Comparison of ENCODE assay signal across 35 cellular contexts in the genomic region with DNA sequence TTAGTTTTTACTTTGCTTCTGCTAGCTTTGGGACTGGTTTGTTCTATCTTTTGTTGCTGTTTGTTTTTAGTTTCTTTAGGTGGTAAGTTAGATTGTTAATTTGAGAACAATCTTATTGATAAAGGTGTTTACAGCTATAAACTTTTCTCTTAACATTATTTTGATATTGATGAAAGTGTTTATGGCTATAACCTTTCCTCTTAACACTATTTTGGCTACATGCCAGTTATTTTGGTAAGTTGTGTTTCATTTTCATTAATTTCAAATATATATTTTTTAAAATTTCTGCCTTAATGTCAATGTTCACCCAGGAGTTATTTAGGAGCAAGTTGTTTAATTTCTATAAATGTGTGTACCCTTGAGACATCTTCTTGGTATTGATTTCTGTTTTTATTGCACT.
"Had no signal": no experiment of that assay in that cellular context is flagged by ENCODE, and none has a peak within 500 bp of the region (broad histone marks: within the 10 kb centered on the region; RNA-seq: fewer than 3 reads in every experiment).

No MANE protein-coding gene starts in this region.

- H3K4me3 ChIP-seq: MG63 had no signal

- H3K36me3 ChIP-seq: MG63 had no signal

- H3K27me3 ChIP-seq: MG63 had no signal

- DNase-seq: Karpas-422, Kasumi-1, MG63, MM.1S, MV-4-11, NCI-H1048, NCI-H1092, NCI-H1092 treated with DMSO at 0.1 percent for 48 hours, NCI-H1105, NCI-H1105 treated with DMSO at 0.1 percent for 48 hours, NCI-H1417, NCI-H1417 treated with DMSO at 0.1 percent for 48 hours, NCI-H1436, NCI-H1436 treated with DMSO at 0.1 percent for 48 hours, NCI-H146, NCI-H1694, NCI-H1694 treated with DMSO at 0.1 percent for 48 hours, NCI-H187, NCI-H187 treated with DMSO at 0.1 percent for 48 hours, NCI-H1930, NCI-H2029, NCI-H2029 treated with DMSO at 0.1 percent for 48 hours, NCI-H2081, NCI-H2081 treated with DMSO at 0.1 percent for 48 hours, NCI-H2107, NCI-H2171, NCI-H2171 treated with DMSO at 0.1 percent for 48 hours, NCI-H2227 treated with DMSO at 0.1 percent for 48 hours, NCI-H226, NCI-H345, NCI-H446, NCI-H446 treated with DMSO at 0.1 percent for 48 hours, NCI-H510A, NCI-H510A treated with DMSO at 0.1 percent for 48 hours, NCI-H524 had no signal
